Comparison of ENCODE assay signal across 31 cellular contexts in genomic region chr11:76777325-76777724, GRCh38. TPM values are rescaled to one million over a fixed set of nuclear protein-coding genes. Genes with fewer than 3 reads are reported as not detected.
"Had no signal": no experiment of that assay in that cellular context is flagged by ENCODE, and none has a peak within 500 bp of the region (broad histone marks: within the 10 kb centered on the region; RNA-seq: fewer than 3 reads in every experiment).

No MANE protein-coding gene starts in this region.

- H3K27ac Mint-ChIP-seq: activated B cell treated with CpG ODN at 0.5 μM for 24 hours; activated CD8-positive, alpha-beta T cell treated with anti-CD3 and anti-CD28 coated beads for 36 hours; activated naive CD8-positive, alpha-beta T cell; activated T-helper 17 cell treated with anti-CD3 and anti-CD28 coated beads, Interleukin-2, amount 50 U/mL, for 72 hours; dendritic cell treated with granulocyte-macrophage colony-stimulating factor and Interleukin-4, amounts not matched to agents 40 ng/mL and 50 ng/mL, for 4 days had no signal

- H3K4me1 Mint-ChIP-seq: activated B cell treated with CpG ODN at 0.5 μM for 24 hours; activated T-helper 17 cell treated with anti-CD3 and anti-CD28 coated beads, Interleukin-2, amount 50 U/mL, for 72 hours had no signal

- H3K27ac ChIP-seq: adrenal gland, ascending aorta, brain microvascular endothelial cell, coronary artery, dorsolateral prefrontal cortex, esophagus muscularis mucosa, WERI-Rb-1 had no signal

- DNase-seq: activated B cell treated with CpG ODN at 0.5 μM for 24 hours; activated CD4-positive, alpha-beta T cell treated with anti-CD3 and anti-CD28 coated beads for 48 hours; activated CD4-positive, alpha-beta T cell treated with anti-CD3 and anti-CD28 coated beads, Interleukin-2, amount 50 U/mL, for 1 hour; activated CD4-positive, alpha-beta T cell treated with anti-CD3 and anti-CD28 coated beads, Interleukin-2, amount 50 U/mL, for 48 hours; activated CD8-positive, alpha-beta memory T cell treated with anti-CD3 and anti-CD28 coated beads for 24 hours; activated CD8-positive, alpha-beta T cell treated with anti-CD3 and anti-CD28 coated beads for 36 hours; activated effector memory CD4-positive, alpha-beta T cell treated with Interleukin-2 at 50 U/mL for 16 hours; activated gamma-delta T cell treated with Interleukin-2 at 50 U/mL for 16 hours; activated naive CD4-positive, alpha-beta T cell treated with anti-CD3 and anti-CD28 coated beads, Interleukin-2, amount 50 U/mL, for 16 hours; activated naive CD4-positive, alpha-beta T cell treated with Interleukin-2 at 50 U/mL for 16 hours; activated T-cell treated with anti-CD3 and anti-CD28 coated beads, Interleukin-2, amount 50 U/mL, for 4 hours; adrenal gland; amygdala; brain microvascular endothelial cell; dorsolateral prefrontal cortex; effector memory CD4-positive, alpha-beta T cell; erythroblast; foreskin fibroblast; head of caudate nucleus; T-helper 2 cell; WERI-Rb-1 had no signal

- H3K4me3 ChIP-seq: adrenal gland, ascending aorta, coronary artery, dorsolateral prefrontal cortex, esophagus muscularis mucosa had no signal

- H3K27me3 ChIP-seq: adrenal gland, ascending aorta, brain microvascular endothelial cell, dorsolateral prefrontal cortex, esophagus muscularis mucosa had no signal

- FAIRE-seq: bronchial epithelial cell, frontal cortex had no signal

- H3K4me3 Mint-ChIP-seq: activated B cell treated with CpG ODN at 0.5 μM for 24 hours; activated CD8-positive, alpha-beta T cell treated with anti-CD3 and anti-CD28 coated beads for 36 hours; activated naive CD8-positive, alpha-beta T cell; activated T-cell treated with anti-CD3 and anti-CD28 coated beads, Interleukin-2, amount 50 U/mL, for 4 hours; activated T-helper 17 cell treated with anti-CD3 and anti-CD28 coated beads, Interleukin-2, amount 50 U/mL, for 72 hours; central memory CD8-positive, alpha-beta T cell; dendritic cell treated with granulocyte-macrophage colony-stimulating factor and Interleukin-4, amounts not matched to agents 40 ng/mL and 50 ng/mL, for 4 days had no signal

- ATAC-seq: activated CD4-positive, CD25-positive, alpha-beta regulatory T cell treated with anti-CD3 and anti-CD28 coated beads, Interleukin-2, amount 50 U/mL, for 24 hours; activated CD8-positive, alpha-beta T cell treated with anti-CD3 and anti-CD28 coated beads for 36 hours; activated T-cell treated with anti-CD3 and anti-CD28 coated beads, Interleukin-2, amount 50 U/mL, for 4 hours; activated T-helper 17 cell treated with anti-CD3 and anti-CD28 coated beads, Interleukin-2, amount 50 U/mL, for 72 hours had no signal

- H3K36me3 ChIP-seq: adrenal gland, ascending aorta, brain microvascular endothelial cell, esophagus muscularis mucosa, WERI-Rb-1 had no signal

RNA-seq across cellular contexts. Expression of gene TSKU, which starts 5.8 kb away (rescaled TPM):
- total RNA-seq: activated B cell treated with CpG ODN at 0.5 μM for 24 hours had no signal
